ENCODE assay signal across 19 cellular contexts in genomic region chrX:41528784-41529183, GRCh38.
A peak's percentile ranks its signal among the peaks of the same experiment; 100 is the strongest.
DNase-seq lines count a peak whose midpoint lies in the region; ATAC-seq lines count a peak whose summit lies in the region.
"Had no signal": no experiment of that assay in that cellular context is flagged by ENCODE, and none has a peak within 500 bp of the region (broad histone marks: within the 10 kb centered on the region; RNA-seq: fewer than 3 reads in every experiment).

No MANE protein-coding gene starts in this region.

- H2AK5ac ChIP-seq in mesenchymal stem cell (ENCODE audit: low read length, severe bottlenecking): no peak overlapping the region

- intact Hi-C loops in activated naive CD4-positive, alpha-beta T cell treated with anti-CD3 and anti-CD28 coated beads for 36 hours (cut with micrococcal nuclease): no loop called here

- H3K4me3 Mint-ChIP-seq in activated naive CD4-positive, alpha-beta T cell treated with anti-CD3 and anti-CD28 coated beads, Interleukin-2, amount 50 U/mL, for 24 hours: no peak overlapping the region
- no peak overlapping the region for H3K4me3 Mint-ChIP-seq in activated naive CD4-positive, alpha-beta T cell treated with anti-CD3 and anti-CD28 coated beads for 36 hours
- H3K4me3 Mint-ChIP-seq in T-helper 17 cell: no peak overlapping the region
- H3K4me3 Mint-ChIP-seq: CD8-positive, alpha-beta T cell; HFFc6 had no signal

- no peak overlapping the region for H4K8ac ChIP-seq in mesenchymal stem cell (ENCODE audit: low read length)

- H3K36me3 Mint-ChIP-seq in activated naive CD4-positive, alpha-beta T cell treated with anti-CD3 and anti-CD28 coated beads, Interleukin-2, amount 50 U/mL, for 24 hours: peaks cover 1% of the 10 kb centered on the region
- peaks cover 7% of the 10 kb centered on the region for H3K36me3 Mint-ChIP-seq in activated naive CD4-positive, alpha-beta T cell treated with anti-CD3 and anti-CD28 coated beads for 36 hours (ENCODE audit: low read depth)
- H3K36me3 Mint-ChIP-seq in T-helper 17 cell (ENCODE audit: low read depth): peaks cover 8% of the 10 kb centered on the region

- peaks cover 0 to 29% of the 10 kb centered on the region in 2 experiments for H3K27me3 ChIP-seq in mesenchymal stem cell (ENCODE audit: control insufficient read depth in 1 of 2, insufficient read depth in 1 of 2, low read length in 2 of 2)

- H3K18ac ChIP-seq in mesenchymal stem cell (ENCODE audit: low read depth in 1 of 2, low read length in 2 of 2): no peak overlapping the region

- H3K9me3 ChIP-seq in T-helper 17 cell (ENCODE audit: control insufficient read depth, low read length, poor library complexity, severe bottlenecking) (no peaks in the 10 kb centered on the region), mesenchymal stem cell (ENCODE audit: control insufficient read depth, low read length) (no peaks in the 10 kb centered on the region)
- H3K9me3 ChIP-seq: A549, Caco-2, HAP-1 had no signal

- H3K9me3 Mint-ChIP-seq in activated naive CD4-positive, alpha-beta T cell treated with anti-CD3 and anti-CD28 coated beads, Interleukin-2, amount 50 U/mL, for 24 hours: no peaks in the 10 kb centered on the region
- no peaks in the 10 kb centered on the region for H3K9me3 Mint-ChIP-seq in activated naive CD4-positive, alpha-beta T cell treated with anti-CD3 and anti-CD28 coated beads for 36 hours
- H3K9me3 Mint-ChIP-seq: CD8-positive, alpha-beta T cell; HFFc6 had no signal

- ATAC-seq in T-helper 17 cell: no peak
- ATAC-seq: A549; CD8-positive, alpha-beta T cell had no signal

- H3K27ac ChIP-seq in mesenchymal stem cell (ENCODE audit: low read length, poor library complexity, severe bottlenecking): no peak overlapping the region
- H3K27ac ChIP-seq: A549 had no signal

- no peak overlapping the region for H3K23ac ChIP-seq in mesenchymal stem cell (ENCODE audit: low read length in 2 of 2)

- H4K91ac ChIP-seq in mesenchymal stem cell (ENCODE audit: low read length): peak overlapping the region; percentile 12

- no peak overlapping the region for H2BK12ac ChIP-seq in mesenchymal stem cell (ENCODE audit: low read length in 2 of 2)

- H3K4me3 ChIP-seq in mesenchymal stem cell (ENCODE audit: insufficient read depth in 1 of 2, low read depth in 1 of 2, low read length in 2 of 2): no peak overlapping the region
- H3K4me3 ChIP-seq: A549, HAP-1 had no signal

- no peak overlapping the region for H2AFZ ChIP-seq in mesenchymal stem cell (ENCODE audit: low read depth, low read length)

- peaks cover 2% of the 10 kb centered on the region for H3K79me1 ChIP-seq in mesenchymal stem cell (replicated peaks; ENCODE audit: low read length, poor library complexity, severe bottlenecking)

- H2BK15ac ChIP-seq in mesenchymal stem cell (ENCODE audit: low read depth, poor library complexity, severe bottlenecking): no peak overlapping the region

- no peaks in the 10 kb centered on the region for H3K4me1 Mint-ChIP-seq in activated naive CD4-positive, alpha-beta T cell treated with anti-CD3 and anti-CD28 coated beads, Interleukin-2, amount 50 U/mL, for 24 hours
- peaks cover 7% of the 10 kb centered on the region for H3K4me1 Mint-ChIP-seq in activated naive CD4-positive, alpha-beta T cell treated with anti-CD3 and anti-CD28 coated beads for 36 hours (ENCODE audit: low read depth)
- H3K4me1 Mint-ChIP-seq in T-helper 17 cell: peaks cover 21% of the 10 kb centered on the region

- CTCF ChIA-PET in activated naive CD4-positive, alpha-beta T cell treated with anti-CD3 and anti-CD28 coated beads for 36 hours (lab: Charles Lee): no interaction called here

- H3K14ac ChIP-seq in mesenchymal stem cell (ENCODE audit: low read length in 2 of 2): no peak overlapping the region

- no peak for DNase-seq in activated naive CD4-positive, alpha-beta T cell treated with anti-CD3 and anti-CD28 coated beads for 36 hours
- DNase-seq in T-helper 17 cell (no peak), mesenchymal stem cell (no peak), NCI-H2171 (lab: John Stamatoyannopoulos, UW) (no peak), NCI-H1417 treated with DMSO at 0.1 percent for 48 hours (lab: John Stamatoyannopoulos, UW) (no peak), NCI-H446 (lab: John Stamatoyannopoulos, UW) (no peak)
- DNase-seq: 8988T; ACHN; AML-193; C1 segment of cervical spinal cord; Caco-2; CD8-positive, alpha-beta T cell; DMS153; DND-41; GOT3; HFFc6 had no signal

- peaks cover 6% of the 10 kb centered on the region for H3K4me1 ChIP-seq in mesenchymal stem cell (ENCODE audit: control insufficient read depth, insufficient read depth, low read depth, low read length)
- H3K4me1 ChIP-seq: Caco-2, HAP-1 had no signal

- H3K9ac ChIP-seq in mesenchymal stem cell (ENCODE audit: low read length): no peak overlapping the region

- H3K27ac Mint-ChIP-seq in activated naive CD4-positive, alpha-beta T cell treated with anti-CD3 and anti-CD28 coated beads, Interleukin-2, amount 50 U/mL, for 24 hours: peak overlapping the region; percentile 62
- H3K27ac Mint-ChIP-seq in activated naive CD4-positive, alpha-beta T cell treated with anti-CD3 and anti-CD28 coated beads for 36 hours: no peak overlapping the region
- peak overlapping the region; percentile 88 for H3K27ac Mint-ChIP-seq in T-helper 17 cell
- H3K27ac Mint-ChIP-seq: CD8-positive, alpha-beta T cell; HFFc6 had no signal

- no peak overlapping the region for H3K4me2 ChIP-seq in mesenchymal stem cell (ENCODE audit: low read length, poor library complexity, severe bottlenecking)
- H3K4me2 ChIP-seq: A549 had no signal

- no peak overlapping the region for H2BK5ac ChIP-seq in mesenchymal stem cell (ENCODE audit: low read depth, low read length, poor library complexity, severe bottlenecking)

- no peak overlapping the region for H2BK120ac ChIP-seq in mesenchymal stem cell (ENCODE audit: low read depth, low read length)

- peaks cover 21 to 23% of the 10 kb centered on the region in 2 experiments for H3K36me3 ChIP-seq in mesenchymal stem cell (ENCODE audit: control insufficient read depth in 1 of 2, insufficient read depth in 2 of 2, low read depth in 1 of 2, low read length in 2 of 2)
- H3K36me3 ChIP-seq: HAP-1 had no signal

- no peak overlapping the region for H3K4ac ChIP-seq in mesenchymal stem cell (ENCODE audit: low read depth in 1 of 2, low read length in 2 of 2)

- WGBS in mesenchymal stem cell: over 99% methylated on average over 7 of the region's 7 CpGs

- no peaks in the 10 kb centered on the region for H3K27me3 Mint-ChIP-seq in activated naive CD4-positive, alpha-beta T cell treated with anti-CD3 and anti-CD28 coated beads, Interleukin-2, amount 50 U/mL, for 24 hours
- H3K27me3 Mint-ChIP-seq in activated naive CD4-positive, alpha-beta T cell treated with anti-CD3 and anti-CD28 coated beads for 36 hours (ENCODE audit: low read depth): no peaks in the 10 kb centered on the region
- H3K27me3 Mint-ChIP-seq in T-helper 17 cell: no peaks in the 10 kb centered on the region
